ENCODE assay signal across 2 cellular contexts in genomic region chr20:2236266-2236665, GRCh38.
TF ChIP-seq lines count a peak whose summit lies in the region.

No MANE protein-coding gene starts in this region.

TF ChIP-seq in A549, 52 proteins besides CTCF, POLR2A, EP300 and RAD21 (continued from another document):
- no peak for TF ChIP-seq PBX3 (IDR thresholded peaks at IDR 0.05)
- no peak for TF ChIP-seq CHD4 (IDR thresholded peaks at IDR 0.05; ENCODE audit: borderline replicate concordance)
- TF ChIP-seq MYC (IDR thresholded peaks at IDR 0.05; ENCODE audit: borderline replicate concordance, low read length), result no peak
- TF ChIP-seq SREBF2 (IDR thresholded peaks at IDR 0.05), result no peak
- no peak for TF ChIP-seq FOSB (CRISPR knock-in tag; IDR thresholded peaks at IDR 0.05)

TF ChIP-seq in H1, 55 proteins besides CTCF, POLR2A, EP300 and RAD21 (continued from another document):
- TF ChIP-seq CHD7 (IDR thresholded peaks at IDR 0.05; ENCODE audit: insufficient replicate concordance, low read length) (no peak), YY1 (IDR thresholded peaks at IDR 0.05; ENCODE audit: low read depth, low read length) (no peak), TBP (IDR thresholded peaks at IDR 0.05; ENCODE audit: low read depth, low read length) (no peak), EGR1 (IDR thresholded peaks at IDR 0.05; ENCODE audit: borderline replicate concordance, low read depth, low read length) (no peak), PHF8 (conservative IDR thresholded peaks at IDR 0.05; ENCODE audit: low read depth, low read length) (no peak), KDM5A (IDR thresholded peaks at IDR 0.05; ENCODE audit: low read length) (no peak), CBX5 (IDR thresholded peaks at IDR 0.05; ENCODE audit: low read depth, low read length) (no peak), BACH1 (IDR thresholded peaks at IDR 0.05; ENCODE audit: low read length) (no peak), MAX (IDR thresholded peaks at IDR 0.05) (no peak), CHD1 (IDR thresholded peaks at IDR 0.05; ENCODE audit: low read depth, low read length) (no peak), BRCA1 (IDR thresholded peaks at IDR 0.05; ENCODE audit: low read depth, low read length) (no peak), HDAC6 (IDR thresholded peaks at IDR 0.05; ENCODE audit: low read depth, low read length) (no peak), SIRT6 (IDR thresholded peaks at IDR 0.05; ENCODE audit: low read length) (no peak), NANOG (IDR thresholded peaks at IDR 0.05; ENCODE audit: insufficient read depth, low read depth, low read length, poor library complexity, severe bottlenecking) (no peak), SP4 (IDR thresholded peaks at IDR 0.05; ENCODE audit: low read length) (no peak), RBBP5 (IDR thresholded peaks at IDR 0.05; ENCODE audit: borderline replicate concordance, low read depth, low read length) (no peak), HDAC2 (IDR thresholded peaks at IDR 0.05; ENCODE audit: borderline replicate concordance in 1 of 2, low read depth in 2 of 2, low read length in 2 of 2) (no peak)
